In the genomic region with DNA sequence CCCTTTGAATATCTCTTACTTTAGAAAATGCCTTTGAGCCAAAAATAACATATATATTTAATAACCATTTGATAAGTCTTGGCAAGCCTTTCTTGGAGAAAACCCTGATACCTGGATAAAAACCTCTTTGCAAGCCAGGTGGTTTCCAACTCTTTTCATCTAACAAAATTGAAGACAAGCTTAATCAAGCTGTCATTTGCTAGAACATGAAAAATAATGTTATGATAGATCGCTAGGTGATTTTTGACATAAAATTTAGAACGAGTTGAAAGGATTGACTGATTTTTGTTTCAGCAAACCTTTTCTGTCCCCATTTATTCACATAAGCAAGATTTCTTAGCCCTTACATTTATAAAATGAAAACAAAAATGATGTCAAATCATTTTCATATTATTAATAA, we compare ENCODE assay signal across 32 cellular contexts. TPM values are rescaled to one million over a fixed set of nuclear protein-coding genes. Genes with fewer than 3 reads are reported as not detected.
DNase-seq lines count a peak whose midpoint lies in the region; ATAC-seq, FAIRE-seq and TF ChIP-seq lines count a peak whose summit lies in the region.
"Had no signal": no experiment of that assay in that cellular context is flagged by ENCODE, and none has a peak within 500 bp of the region (broad histone marks: within the 10 kb centered on the region; RNA-seq: fewer than 3 reads in every experiment).

No MANE protein-coding gene starts in this region.

- H2AFZ ChIP-seq in neural cell (ENCODE audit: low read depth, low read length): no peak overlapping the region

- peak; percentile 55 for DNase-seq in putamen (ENCODE audit: low spot score)
- DNase-seq in NCI-H526 treated with DMSO at 0.1 percent for 48 hours (lab: John Stamatoyannopoulos, UW): no peak
- DNase-seq: 8988T; ACHN; AML-193; BE2C; C1 segment of cervical spinal cord; Caco-2; Calu3; CD4-positive, alpha-beta memory T cell; CD4-positive, alpha-beta T cell; CD4-positive, CD25-positive, alpha-beta regulatory T cell; CD8-positive, alpha-beta memory T cell; CD8-positive, alpha-beta T cell; COR-L47; DMS 273 treated with DMSO at 0.1 percent for 48 hours; DMS153; DMS53; DMS79; DMS79 treated with DMSO at 0.1 percent for 48 hours; DND-41; EL had no signal

- H3K9ac ChIP-seq in neural cell (ENCODE audit: low read length): no peak overlapping the region
- H3K9ac ChIP-seq: BLaER1; BLaER1 treated with 17β-estradiol and CSF1 and Interleukin-3, amounts not matched to agents 10 nM and 100 nM had no signal

- TF ChIP-seq CTCF in neural cell (IDR thresholded peaks at IDR 0.05; ENCODE audit: poor library complexity, severe bottlenecking): no peak

- H3K9me2 ChIP-seq in neural cell (ENCODE audit: insufficient read depth, low read length): no peaks in the 10 kb centered on the region

- no peaks in the 10 kb centered on the region for H3K27me3 ChIP-seq in neural cell (ENCODE audit: insufficient read depth, low read depth, low read length)
- H3K27me3 ChIP-seq: BE2C; BLaER1; BLaER1 treated with 17β-estradiol and CSF1 and Interleukin-3, amounts not matched to agents 10 nM and 100 nM had no signal

- ATAC-seq in GM18909 (IDR thresholded peaks at IDR 0.05; ENCODE audit: poor library complexity, unreplicated experiment) (no peak), HG03342 (IDR thresholded peaks at IDR 0.05; ENCODE audit: unreplicated experiment) (no peak)
- ATAC-seq: A549; CD8-positive, alpha-beta T cell had no signal

- no peaks in the 10 kb centered on the region for H3K9me3 ChIP-seq in neural cell (ENCODE audit: low read length)
- H3K9me3 ChIP-seq: A549; BE2C; BLaER1; BLaER1 treated with 17β-estradiol and CSF1 and Interleukin-3, amounts not matched to agents 10 nM and 100 nM had no signal

- TF ChIP-seq EP300 in neural cell (conservative IDR thresholded peaks at IDR 0.05; ENCODE audit: poor library complexity, severe bottlenecking): peak; percentile 97

- no peaks in the 10 kb centered on the region for H4K20me1 ChIP-seq in neural cell (ENCODE audit: insufficient read depth)
- H4K20me1 ChIP-seq: BLaER1; BLaER1 treated with 17β-estradiol and CSF1 and Interleukin-3, amounts not matched to agents 10 nM and 100 nM had no signal

- no peak overlapping the region for H3K4me2 ChIP-seq in neural cell (ENCODE audit: low read length)
- H3K4me2 ChIP-seq: A549; BLaER1; BLaER1 treated with 17β-estradiol and CSF1 and Interleukin-3, amounts not matched to agents 10 nM and 100 nM had no signal

- no peak overlapping the region for H3K27ac ChIP-seq in neural cell (ENCODE audit: low read length)
- H3K27ac ChIP-seq: 22Rv1; A549; BLaER1; BLaER1 treated with 17β-estradiol and CSF1 and Interleukin-3, amounts not matched to agents 10 nM and 100 nM; C4-2B had no signal

- no peak for TF ChIP-seq RAD21 in neural cell (conservative IDR thresholded peaks at IDR 0.05)

- H3K79me2 ChIP-seq in neural cell (replicated peaks; ENCODE audit: insufficient read depth, low read length): no peaks in the 10 kb centered on the region

- peak; percentile 9 for FAIRE-seq in islet of Langerhans (lab: Jason Lieb, UNC)
- FAIRE-seq: A549, D721Med had no signal

- no peaks in the 10 kb centered on the region for H3K36me3 ChIP-seq in neural cell (ENCODE audit: insufficient read depth, low read length)
- H3K36me3 ChIP-seq: BE2C; BLaER1; BLaER1 treated with 17β-estradiol and CSF1 and Interleukin-3, amounts not matched to agents 10 nM and 100 nM had no signal

- no peaks in the 10 kb centered on the region for H3F3A ChIP-seq in neural cell (ENCODE audit: insufficient read depth, low read length, poor library complexity, severe bottlenecking)

- no peak overlapping the region for H3K4me3 ChIP-seq in neural cell (ENCODE audit: low read length)
- H3K4me3 ChIP-seq: A549; BLaER1; BLaER1 treated with 17β-estradiol and CSF1 and Interleukin-3, amounts not matched to agents 10 nM and 100 nM had no signal

TF ChIP-seq in neural cell, 6 proteins besides CTCF, POLR2A, EP300 and RAD21:
- TF ChIP-seq POLR2AphosphoS5 (IDR thresholded peaks at IDR 0.05): peak; percentile 72
- TF ChIP-seq, protein P1, sequence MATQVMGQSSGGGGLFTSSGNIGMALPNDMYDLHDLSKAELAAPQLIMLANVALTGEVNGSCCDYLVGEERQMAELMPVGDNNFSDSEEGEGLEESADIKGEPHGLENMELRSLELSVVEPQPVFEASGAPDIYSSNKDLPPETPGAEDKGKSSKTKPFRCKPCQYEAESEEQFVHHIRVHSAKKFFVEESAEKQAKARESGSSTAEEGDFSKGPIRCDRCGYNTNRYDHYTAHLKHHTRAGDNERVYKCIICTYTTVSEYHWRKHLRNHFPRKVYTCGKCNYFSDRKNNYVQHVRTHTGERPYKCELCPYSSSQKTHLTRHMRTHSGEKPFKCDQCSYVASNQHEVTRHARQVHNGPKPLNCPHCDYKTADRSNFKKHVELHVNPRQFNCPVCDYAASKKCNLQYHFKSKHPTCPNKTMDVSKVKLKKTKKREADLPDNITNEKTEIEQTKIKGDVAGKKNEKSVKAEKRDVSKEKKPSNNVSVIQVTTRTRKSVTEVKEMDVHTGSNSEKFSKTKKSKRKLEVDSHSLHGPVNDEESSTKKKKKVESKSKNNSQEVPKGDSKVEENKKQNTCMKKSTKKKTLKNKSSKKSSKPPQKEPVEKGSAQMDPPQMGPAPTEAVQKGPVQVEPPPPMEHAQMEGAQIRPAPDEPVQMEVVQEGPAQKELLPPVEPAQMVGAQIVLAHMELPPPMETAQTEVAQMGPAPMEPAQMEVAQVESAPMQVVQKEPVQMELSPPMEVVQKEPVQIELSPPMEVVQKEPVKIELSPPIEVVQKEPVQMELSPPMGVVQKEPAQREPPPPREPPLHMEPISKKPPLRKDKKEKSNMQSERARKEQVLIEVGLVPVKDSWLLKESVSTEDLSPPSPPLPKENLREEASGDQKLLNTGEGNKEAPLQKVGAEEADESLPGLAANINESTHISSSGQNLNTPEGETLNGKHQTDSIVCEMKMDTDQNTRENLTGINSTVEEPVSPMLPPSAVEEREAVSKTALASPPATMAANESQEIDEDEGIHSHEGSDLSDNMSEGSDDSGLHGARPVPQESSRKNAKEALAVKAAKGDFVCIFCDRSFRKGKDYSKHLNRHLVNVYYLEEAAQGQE (IDR thresholded peaks at IDR 0.05; ENCODE audit: borderline replicate concordance): no peak

RNA-seq across cellular contexts. Expression of gene ABRACL, which starts 44.6 kb away (rescaled TPM):
- polyA plus RNA-seq in neural cell: 160 and 201 TPM in 2 replicates
- 65.5 and 85.1 TPM in 2 replicates for polyA minus RNA-seq in neural cell
